Comparison of ENCODE assay signal across 9 cellular contexts in genomic region chr15:67915374-67916050, GRCh38.
DNase-seq lines count a peak whose midpoint lies in the region; ATAC-seq, FAIRE-seq and TF ChIP-seq lines count a peak whose summit lies in the region.
"Had no signal": no experiment of that assay in that cellular context is flagged by ENCODE, and none has a peak within 500 bp of the region (broad histone marks: within the 10 kb centered on the region; RNA-seq: fewer than 3 reads in every experiment).

No MANE protein-coding gene starts in this region.

- H4K20me1 ChIP-seq in astrocyte (ENCODE audit: insufficient read depth, low read length): no peaks in the 10 kb centered on the region

- peak overlapping the region; percentile 36 for H3K4me2 ChIP-seq in astrocyte (ENCODE audit: low read length)

- CTCF ChIA-PET in HEK293T (lab: Yijun Ruan, JAX): interaction anchor here (2.7 kb wide), 1 partner anchor 52 kb away, joined by 12 read pairs; no protein-coding TSS in a partner anchor
- CTCF ChIA-PET in activated CD4-positive, alpha-beta T cell treated with anti-CD3 and anti-CD28 coated beads, Interleukin-2, amount 10 ng/mL, durations not matched to agents 7 days and 5 days (lab: Charles Lee): no interaction called here

- no peaks in the 10 kb centered on the region for H3K27me3 ChIP-seq in astrocyte (ENCODE audit: insufficient read depth, low read length)

- H3K27ac ChIP-seq in astrocyte (ENCODE audit: low read depth, low read length): no peak overlapping the region

- H3K4me3 Mint-ChIP-seq in astrocyte (ENCODE audit: unreplicated experiment): peak overlapping the region; percentile 48
- no peak overlapping the region for H3K4me3 Mint-ChIP-seq in activated CD4-positive, alpha-beta T cell treated with anti-CD3 and anti-CD28 coated beads, Interleukin-2, amount 10 ng/mL, durations not matched to agents 7 days and 5 days
- H3K4me3 Mint-ChIP-seq: T-helper 1 cell treated with Interleukin-12 subunit alpha and Interleukin-12 subunit beta and Interleukin-4 antibody, amounts not matched to agents 30 μg/mL and 1 μg/mL, for 36 hours had no signal

- no peaks in the 10 kb centered on the region for H3K4me1 ChIP-seq in astrocyte (ENCODE audit: insufficient read depth, low read length)

- FAIRE-seq in astrocyte (lab: Jason Lieb, UNC): no peak

- no peaks in the 10 kb centered on the region for H3K27me3 Mint-ChIP-seq in astrocyte (ENCODE audit: low read depth, unreplicated experiment)
- peaks cover 3% of the 10 kb centered on the region for H3K27me3 Mint-ChIP-seq in activated CD4-positive, alpha-beta T cell treated with anti-CD3 and anti-CD28 coated beads, Interleukin-2, amount 10 ng/mL, durations not matched to agents 7 days and 5 days

- no peak overlapping the region for H3K9ac ChIP-seq in astrocyte (ENCODE audit: low read length)

- no peak overlapping the region for H3K4me3 ChIP-seq in astrocyte (ENCODE audit: insufficient read depth, low read depth, low read length)

- no peak for TF ChIP-seq CTCF in astrocyte (IDR thresholded peaks at IDR 0.05; ENCODE audit: insufficient read depth, low read depth, low read length)

- no peaks in the 10 kb centered on the region for H3K36me3 Mint-ChIP-seq in astrocyte (ENCODE audit: low read depth, unreplicated experiment)
- no peaks in the 10 kb centered on the region for H3K36me3 Mint-ChIP-seq in activated CD4-positive, alpha-beta T cell treated with anti-CD3 and anti-CD28 coated beads, Interleukin-2, amount 10 ng/mL, durations not matched to agents 7 days and 5 days (ENCODE audit: low read depth)

- peaks cover 27% of the 10 kb centered on the region for H3K4me1 Mint-ChIP-seq in astrocyte (ENCODE audit: low read depth, unreplicated experiment)
- H3K4me1 Mint-ChIP-seq in activated CD4-positive, alpha-beta T cell treated with anti-CD3 and anti-CD28 coated beads, Interleukin-2, amount 10 ng/mL, durations not matched to agents 7 days and 5 days: no peaks in the 10 kb centered on the region

- H3K9me3 Mint-ChIP-seq in astrocyte (ENCODE audit: unreplicated experiment): no peaks in the 10 kb centered on the region
- peaks cover 14% of the 10 kb centered on the region for H3K9me3 Mint-ChIP-seq in activated CD4-positive, alpha-beta T cell treated with anti-CD3 and anti-CD28 coated beads, Interleukin-2, amount 10 ng/mL, durations not matched to agents 7 days and 5 days

- peak; percentile 86 for DNase-seq in NCI-H1417 treated with DMSO at 0.1 percent for 48 hours (lab: John Stamatoyannopoulos, UW)
- no peak for DNase-seq in astrocyte (ENCODE audit: low read depth)
- DNase-seq in left colon: peak; percentile 76 to 88
- peak; percentile 52 for DNase-seq in superior temporal gyrus (ENCODE audit: extremely low spot score)
- no peak for DNase-seq in HEK293T (ENCODE audit: extremely low spot score)
- DNase-seq in activated CD4-positive, alpha-beta T cell treated with anti-CD3 and anti-CD28 coated beads, Interleukin-2, amount 10 ng/mL, durations not matched to agents 7 days and 5 days: no peak
- no peak for DNase-seq in SKM-1 treated with dmso at 0.1 percent for 144 hours (lab: John Stamatoyannopoulos, UW; ENCODE audit: unreplicated experiment)

- peak overlapping the region; percentile 1 for H2AFZ ChIP-seq in astrocyte (ENCODE audit: low read depth, low read length)

- ATAC-seq in left colon (peak; percentile 89), GM21360 (IDR thresholded peaks at IDR 0.05; ENCODE audit: unreplicated experiment) (no peak)

- H3K79me2 ChIP-seq in astrocyte (ENCODE audit: insufficient read depth, low read length): no peaks in the 10 kb centered on the region

- intact Hi-C loops in left colon (cut with DNase I, micrococcal nuclease): no loop called here

- POLR2A ChIA-PET in HEK293T (lab: Yijun Ruan, JAX): interaction anchor here (1.5 to 2.9 kb wide), 4 partner anchors 22 to 139 kb away, joined by 5 to 13 read pairs (median 8); partner anchors contain the start of gene PIAS1
- POLR2A ChIA-PET in activated CD4-positive, alpha-beta T cell treated with anti-CD3 and anti-CD28 coated beads, Interleukin-2, amount 10 ng/mL, durations not matched to agents 7 days and 5 days (lab: Charles Lee): no interaction called here

- H3K9me3 ChIP-seq in astrocyte (ENCODE audit: insufficient read depth, low read depth, low read length): peaks cover 9% of the 10 kb centered on the region

- H3K27ac Mint-ChIP-seq in astrocyte (ENCODE audit: unreplicated experiment): peak overlapping the region; percentile 87
- H3K27ac Mint-ChIP-seq in activated CD4-positive, alpha-beta T cell treated with anti-CD3 and anti-CD28 coated beads, Interleukin-2, amount 10 ng/mL, durations not matched to agents 7 days and 5 days: no peak overlapping the region
- H3K27ac Mint-ChIP-seq: T-helper 1 cell treated with Interleukin-12 subunit alpha and Interleukin-12 subunit beta and Interleukin-4 antibody, amounts not matched to agents 30 μg/mL and 1 μg/mL, for 36 hours had no signal

- H3K36me3 ChIP-seq in astrocyte (ENCODE audit: insufficient read depth, low read length): no peaks in the 10 kb centered on the region

TF ChIP-seq in HEK293T, 16 proteins besides CTCF, POLR2A, EP300 and RAD21:
- TF ChIP-seq HDGF (IDR thresholded peaks at IDR 0.05; ENCODE audit: borderline replicate concordance) (no peak), FOXK2 (IDR thresholded peaks at IDR 0.05) (no peak), FOXM1 (IDR thresholded peaks at IDR 0.05; ENCODE audit: borderline replicate concordance) (no peak), LEF1 (IDR thresholded peaks at IDR 0.05; ENCODE audit: borderline replicate concordance) (no peak), FOXA1 (IDR thresholded peaks at IDR 0.05) (no peak), CTBP1 (IDR thresholded peaks at IDR 0.05; ENCODE audit: borderline replicate concordance) (no peak), ZNF384 (IDR thresholded peaks at IDR 0.05) (no peak), BHLHE40 (IDR thresholded peaks at IDR 0.05; ENCODE audit: borderline replicate concordance) (no peak), SUZ12 (IDR thresholded peaks at IDR 0.05) (no peak), SP1 (IDR thresholded peaks at IDR 0.05) (no peak), ELF4 (IDR thresholded peaks at IDR 0.05) (no peak), TARDBP (IDR thresholded peaks at IDR 0.05) (no peak), L3MBTL2 (conservative IDR thresholded peaks at IDR 0.05) (no peak), NFRKB (IDR thresholded peaks at IDR 0.05) (no peak), ARNT (IDR thresholded peaks at IDR 0.05) (no peak)
- TF ChIP-seq, protein P1, sequence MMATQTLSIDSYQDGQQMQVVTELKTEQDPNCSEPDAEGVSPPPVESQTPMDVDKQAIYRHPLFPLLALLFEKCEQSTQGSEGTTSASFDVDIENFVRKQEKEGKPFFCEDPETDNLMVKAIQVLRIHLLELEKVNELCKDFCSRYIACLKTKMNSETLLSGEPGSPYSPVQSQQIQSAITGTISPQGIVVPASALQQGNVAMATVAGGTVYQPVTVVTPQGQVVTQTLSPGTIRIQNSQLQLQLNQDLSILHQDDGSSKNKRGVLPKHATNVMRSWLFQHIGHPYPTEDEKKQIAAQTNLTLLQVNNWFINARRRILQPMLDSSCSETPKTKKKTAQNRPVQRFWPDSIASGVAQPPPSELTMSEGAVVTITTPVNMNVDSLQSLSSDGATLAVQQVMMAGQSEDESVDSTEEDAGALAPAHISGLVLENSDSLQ (IDR thresholded peaks at IDR 0.05): no peak

Comparison
In these comparisons a context has a peak if more than half of its experiments do, and no peak if none do; other contexts are left out.
1. DNase-seq: peak in NCI-H1417 treated with DMSO at 0.1 percent for 48 hours (single experiment), left colon (2 of 2) and superior temporal gyrus (single experiment); none in astrocyte (single experiment), HEK293T (single experiment), activated CD4-positive, alpha-beta T cell treated with anti-CD3 and anti-CD28 coated beads, Interleukin-2, amount 10 ng/mL, durations not matched to agents 7 days and 5 days (single experiment) and SKM-1 treated with dmso at 0.1 percent for 144 hours (single experiment).